ENCODE assay signal across 28 cellular contexts in the genomic region with DNA sequence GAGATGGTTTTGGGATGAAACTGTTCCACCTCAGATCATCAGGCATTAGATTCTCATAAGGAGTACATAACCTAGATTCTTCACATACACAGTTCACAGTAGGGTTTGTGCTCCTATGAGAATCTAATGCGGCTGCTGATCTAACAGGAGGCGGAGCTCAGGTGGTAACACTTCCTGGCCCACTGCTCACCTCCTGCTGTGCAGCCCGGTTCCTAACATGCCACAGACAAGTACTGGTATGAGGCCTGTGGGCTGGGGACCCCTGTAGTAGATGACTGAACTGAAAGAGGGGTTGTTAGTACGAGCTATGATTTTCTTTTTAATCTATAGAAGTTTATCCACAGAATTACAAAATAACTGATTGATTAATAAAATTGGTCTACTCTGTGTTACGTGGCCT. TPM values are rescaled to one million over a fixed set of nuclear protein-coding genes. Genes with fewer than 3 reads are reported as not detected.
"Had no signal": no experiment of that assay in that cellular context is flagged by ENCODE, and none has a peak within 500 bp of the region (broad histone marks: within the 10 kb centered on the region; RNA-seq: fewer than 3 reads in every experiment).

No MANE protein-coding gene starts in this region.

- H3K4me3 Mint-ChIP-seq: stimulated activated effector memory CD8-positive, alpha-beta T cell treated with anti-CD3 and anti-CD28 coated beads, Interleukin-12 subunit alpha, Interleukin-12 subunit beta, amount 100 ng/mL, for 72 hours; stimulated activated memory B cell treated with anti-CD40 and anti-IgM and Interleukin-4, amounts not matched to agents 10 μg/mL and 1 μg/mL and 100 μg/mL, for 72 hours; stimulated activated naive B cell treated with anti-CD40 and anti-IgM and Interleukin-4, amounts not matched to agents 10 μg/mL and 1 μg/mL and 100 μg/mL, for 72 hours; stimulated activated naive CD8-positive, alpha-beta T cell treated with anti-CD3 and anti-CD28 coated beads, Interleukin-15, amount 100 ng/mL, for 72 hours; stimulated activated naive CD8-positive, alpha-beta T cell treated with anti-CD3 and anti-CD28 coated beads, Interleukin-15, Interleukin-2, amounts not matched to agents 100 ng/mL and 50 ng/mL, for 24 hours; type B pancreatic cell had no signal

- H3K36me3 ChIP-seq: stomach, suprapubic skin, thoracic aorta, thyroid gland, tibial artery, tibial nerve, transverse colon, upper lobe of left lung, upper lobe of right lung, uterus, vagina had no signal

- H3K27ac ChIP-seq: stomach, suprapubic skin, testis, thoracic aorta, thyroid gland, tibial artery, tibial nerve, transverse colon, upper lobe of left lung, upper lobe of right lung, uterus, vagina had no signal

- ATAC-seq: stimulated activated effector memory CD8-positive, alpha-beta T cell treated with anti-CD3 and anti-CD28 coated beads, Interleukin-12 subunit alpha, Interleukin-12 subunit beta, amount 100 ng/mL, for 72 hours; stimulated activated memory B cell treated with anti-CD40 and anti-IgM and Interleukin-4, amounts not matched to agents 10 μg/mL and 1 μg/mL and 100 μg/mL, for 72 hours; stimulated activated naive B cell treated with anti-CD40 and anti-IgM and Interleukin-4, amounts not matched to agents 10 μg/mL and 1 μg/mL and 100 μg/mL, for 72 hours; stimulated activated naive CD8-positive, alpha-beta T cell treated with anti-CD3 and anti-CD28 coated beads, Interleukin-15, amount 100 ng/mL, for 72 hours; stimulated activated naive CD8-positive, alpha-beta T cell treated with anti-CD3 and anti-CD28 coated beads, Interleukin-15, Interleukin-2, amounts not matched to agents 100 U/mL and 50 U/mL, for 24 hours; upper lobe of right lung had no signal

- H3K9me3 ChIP-seq: stomach, suprapubic skin, testis, thoracic aorta, thyroid gland, tibial artery, tibial nerve, transverse colon, upper lobe of left lung, upper lobe of right lung, uterus, vagina had no signal

- H3K27me3 Mint-ChIP-seq: stimulated activated memory B cell treated with anti-CD40 and anti-IgM and Interleukin-4, amounts not matched to agents 10 μg/mL and 1 μg/mL and 100 μg/mL, for 72 hours; stimulated activated naive B cell treated with anti-CD40 and anti-IgM and Interleukin-4, amounts not matched to agents 10 μg/mL and 1 μg/mL and 100 μg/mL, for 72 hours; stimulated activated naive CD8-positive, alpha-beta T cell treated with anti-CD3 and anti-CD28 coated beads, Interleukin-15, amount 100 ng/mL, for 72 hours; stimulated activated naive CD8-positive, alpha-beta T cell treated with anti-CD3 and anti-CD28 coated beads, Interleukin-15, Interleukin-2, amounts not matched to agents 100 ng/mL and 50 ng/mL, for 24 hours; type B pancreatic cell had no signal

- DNase-seq: stimulated activated CD4-positive, alpha-beta T cell treated with anti-CD3 and anti-CD28 coated beads, Interleukin-2, amount 100 ng/mL, for 48 hours; stimulated activated CD4-positive, alpha-beta T cell treated with anti-CD3 and anti-CD28 coated beads, Interleukin-4, amount 100 ng/mL, for 1 hour; stimulated activated CD4-positive, alpha-beta T cell treated with anti-CD3 and anti-CD28 coated beads, Interleukin-4, amount 100 ng/mL, for 24 hours; stimulated activated CD4-positive, alpha-beta T cell treated with anti-CD3 and anti-CD28 coated beads, Interleukin-4, amount 100 ng/mL, for 4 hours; stimulated activated CD8-positive, alpha-beta memory T cell treated with anti-CD3 and anti-CD28 coated beads, Interleukin-4, amount 100 ng/mL, for 48 hours; stimulated activated naive B cell treated with anti-CD40 and anti-IgM and Interleukin-4, amounts not matched to agents 10 μg/mL and 1 μg/mL and 100 μg/mL, for 72 hours; stimulated activated naive CD4-positive, alpha-beta T cell; stimulated activated naive CD4-positive, alpha-beta T cell treated with Interleukin-2 at 50 U/mL for 16 hours; stimulated activated naive CD8-positive, alpha-beta T cell treated with anti-CD3 and anti-CD28 coated beads, Interleukin-15, amount 100 ng/mL, for 72 hours; stimulated activated naive CD8-positive, alpha-beta T cell treated with anti-CD3 and anti-CD28 coated beads, Interleukin-15, Interleukin-2, amounts not matched to agents 100 U/mL and 50 U/mL, for 24 hours; stomach; substantia nigra; testis; thyroid gland; tibial artery; transverse colon; trophoblast cell; upper lobe of left lung; upper lobe of right lung; uterus had no signal

- H3K4me1 ChIP-seq: suprapubic skin, testis, thyroid gland, tibial artery, tibial nerve, transverse colon, upper lobe of left lung, upper lobe of right lung, uterus, vagina had no signal

- H3K4me1 Mint-ChIP-seq: stimulated activated effector memory CD8-positive, alpha-beta T cell treated with anti-CD3 and anti-CD28 coated beads, Interleukin-12 subunit alpha, Interleukin-12 subunit beta, amount 100 ng/mL, for 72 hours; stimulated activated memory B cell treated with anti-CD40 and anti-IgM and Interleukin-4, amounts not matched to agents 10 μg/mL and 1 μg/mL and 100 μg/mL, for 72 hours; stimulated activated naive B cell treated with anti-CD40 and anti-IgM and Interleukin-4, amounts not matched to agents 10 μg/mL and 1 μg/mL and 100 μg/mL, for 72 hours; stimulated activated naive CD8-positive, alpha-beta T cell treated with anti-CD3 and anti-CD28 coated beads, Interleukin-15, amount 100 ng/mL, for 72 hours had no signal

- H3K27ac Mint-ChIP-seq: stimulated activated effector memory CD8-positive, alpha-beta T cell treated with anti-CD3 and anti-CD28 coated beads, Interleukin-12 subunit alpha, Interleukin-12 subunit beta, amount 100 ng/mL, for 72 hours; stimulated activated memory B cell treated with anti-CD40 and anti-IgM and Interleukin-4, amounts not matched to agents 10 μg/mL and 1 μg/mL and 100 μg/mL, for 72 hours; stimulated activated naive B cell treated with anti-CD40 and anti-IgM and Interleukin-4, amounts not matched to agents 10 μg/mL and 1 μg/mL and 100 μg/mL, for 72 hours; stimulated activated naive CD8-positive, alpha-beta T cell treated with anti-CD3 and anti-CD28 coated beads, Interleukin-15, amount 100 ng/mL, for 72 hours; stimulated activated naive CD8-positive, alpha-beta T cell treated with anti-CD3 and anti-CD28 coated beads, Interleukin-15, Interleukin-2, amounts not matched to agents 100 ng/mL and 50 ng/mL, for 24 hours; type B pancreatic cell had no signal

- H3K4me3 ChIP-seq: stomach, suprapubic skin, testis, thoracic aorta, thyroid gland, tibial artery, tibial nerve, transverse colon, upper lobe of left lung, upper lobe of right lung, uterus, vagina had no signal

- H3K9me3 Mint-ChIP-seq: stimulated activated naive B cell treated with anti-CD40 and anti-IgM and Interleukin-4, amounts not matched to agents 10 μg/mL and 1 μg/mL and 100 μg/mL, for 72 hours had no signal

- H3K36me3 Mint-ChIP-seq: stimulated activated effector memory CD8-positive, alpha-beta T cell treated with anti-CD3 and anti-CD28 coated beads, Interleukin-12 subunit alpha, Interleukin-12 subunit beta, amount 100 ng/mL, for 72 hours; stimulated activated memory B cell treated with anti-CD40 and anti-IgM and Interleukin-4, amounts not matched to agents 10 μg/mL and 1 μg/mL and 100 μg/mL, for 72 hours; stimulated activated naive B cell treated with anti-CD40 and anti-IgM and Interleukin-4, amounts not matched to agents 10 μg/mL and 1 μg/mL and 100 μg/mL, for 72 hours; type B pancreatic cell had no signal

- H3K27me3 ChIP-seq: stomach, suprapubic skin, testis, thyroid gland, tibial artery, tibial nerve, transverse colon, upper lobe of left lung, upper lobe of right lung, uterus, vagina had no signal

RNA-seq across cellular contexts. Expression of a gene that starts 48.1 kb away (rescaled TPM):
- total RNA-seq: upper lobe of right lung had no signal
